In genomic region chr6:18155864-18156396, GRCh38 we compare ENCODE assay signal across 8 cellular contexts. TPM values are rescaled to one million over a fixed set of nuclear protein-coding genes. Genes with fewer than 3 reads are reported as not detected.
DNase-seq lines count a peak whose midpoint lies in the region; ATAC-seq and TF ChIP-seq lines count a peak whose summit lies in the region.

No MANE protein-coding gene starts in this region.

- no peaks in the 10 kb centered on the region for H4K20me1 ChIP-seq in SU-DHL-6 (ENCODE audit: low read depth, low read length)

- peak overlapping the region; percentile 73 for H3K27ac ChIP-seq in SU-DHL-6 (ENCODE audit: low read depth, low read length)
- no peak overlapping the region for H3K27ac ChIP-seq in iPS-18a (ENCODE audit: low read length)

- H3K36me3 ChIP-seq in SU-DHL-6 (ENCODE audit: low read length): peaks cover 8% of the 10 kb centered on the region; the same call in 1 of the 2 replicates
- H3K36me3 ChIP-seq in iPS-18a (ENCODE audit: control insufficient read depth, low read depth, low read length): peaks cover under 1% of the 10 kb centered on the region
- peaks cover 7% of the 10 kb centered on the region for H3K36me3 ChIP-seq in skeletal muscle satellite cell (ENCODE audit: insufficient read depth, low read length)

- ATAC-seq in HG02759 (IDR thresholded peaks at IDR 0.05; ENCODE audit: unreplicated experiment): peak; percentile 38

- DNase-seq in GM13977 (ENCODE audit: low spot score): peak; percentile 63
- DNase-seq in NCI-H1092 (lab: John Stamatoyannopoulos, UW): peak; percentile 53
- DNase-seq in astrocyte of the hippocampus (ENCODE audit: low read depth, low spot score): peak; percentile 69
- DNase-seq in middle frontal gyrus (ENCODE audit: extremely low spot score, low spot score): no peak

- H2AFZ ChIP-seq in SU-DHL-6 (ENCODE audit: low read depth, low read length, severe bottlenecking): peak overlapping the region; percentile 91

- H3K27me3 ChIP-seq in SU-DHL-6 (ENCODE audit: low read length): no peaks in the 10 kb centered on the region
- H3K27me3 ChIP-seq in iPS-18a (ENCODE audit: control insufficient read depth, insufficient read depth, low read length): no peaks in the 10 kb centered on the region
- H3K27me3 ChIP-seq in skeletal muscle satellite cell (ENCODE audit: control insufficient read depth, insufficient read depth, low read length): no peaks in the 10 kb centered on the region

- no peaks in the 10 kb centered on the region for H3K9me2 ChIP-seq in SU-DHL-6 (replicated peaks; ENCODE audit: insufficient read depth, low read length)

- no peaks in the 10 kb centered on the region for H3K9me3 ChIP-seq in SU-DHL-6 (ENCODE audit: insufficient read depth, low read length)
- H3K9me3 ChIP-seq in iPS-18a (ENCODE audit: control insufficient read depth, low read depth, low read length): no peaks in the 10 kb centered on the region
- no peaks in the 10 kb centered on the region for H3K9me3 ChIP-seq in skeletal muscle satellite cell (replicated peaks; ENCODE audit: low read length)

- peak; percentile 26 for TF ChIP-seq CTCF in GM13977 (IDR thresholded peaks at IDR 0.05; ENCODE audit: extremely low read depth, insufficient read depth, missing control alignments)
- TF ChIP-seq CTCF in SU-DHL-6 (IDR thresholded peaks at IDR 0.05; ENCODE audit: insufficient read depth, low read length, poor library complexity, severe bottlenecking): peak; percentile 35

- H3K4me2 ChIP-seq in SU-DHL-6 (ENCODE audit: low read depth, low read length, poor library complexity, severe bottlenecking) (peak overlapping the region; percentile 78), skeletal muscle satellite cell (ENCODE audit: low read length) (peak overlapping the region; percentile 92)

- peaks cover 19% of the 10 kb centered on the region for H3F3A ChIP-seq in SU-DHL-6 (ENCODE audit: insufficient read depth)

- in situ Hi-C loops in GM13977 (cut with MboI; ENCODE audit: low pct_unique_long_range_greater_than_20kb, low sequenced_read_pairs, unreplicated experiment): no loop called here

- H3K79me2 ChIP-seq in SU-DHL-6 (ENCODE audit: insufficient read depth, low read length): peaks cover 5% of the 10 kb centered on the region; the same call in 1 of the 2 replicates

- H3K9ac ChIP-seq in SU-DHL-6 (ENCODE audit: low read length) (peak overlapping the region; percentile 85), iPS-18a (ENCODE audit: low read length) (peak overlapping the region; percentile 50), skeletal muscle satellite cell (ENCODE audit: low read depth, low read length) (peak overlapping the region; percentile 90)

- H3K4me1 ChIP-seq in iPS-18a (ENCODE audit: control insufficient read depth, low read depth, low read length) (peaks cover 19% of the 10 kb centered on the region), skeletal muscle satellite cell (ENCODE audit: control insufficient read depth, insufficient read depth, low read length) (peaks cover 16% of the 10 kb centered on the region)

- H3K4me3 ChIP-seq in SU-DHL-6 (ENCODE audit: insufficient read depth, low read length, poor library complexity, severe bottlenecking) (peak overlapping the region; percentile 83), iPS-18a (ENCODE audit: low read length) (peak overlapping the region; percentile 89), skeletal muscle satellite cell (ENCODE audit: low read length) (peak overlapping the region; percentile 92)

RNA-seq across cellular contexts. Expression of gene KDM1B, which starts 0.7 kb away (rescaled TPM):
- total RNA-seq in skeletal muscle satellite cell (2012; rRNA removed): 20.3 and 22.8 TPM in 2 replicates

RNA-seq across cellular contexts. Expression of gene TPMT, which starts 1.1 kb away (rescaled TPM):
- total RNA-seq in skeletal muscle satellite cell (2012; rRNA removed): 18.8 and 19.5 TPM in 2 replicates

RNA-seq across cellular contexts. Expression of gene NHLRC1, which starts 33.5 kb away (rescaled TPM):
- total RNA-seq in skeletal muscle satellite cell (2012; rRNA removed): 1.8 and 2.4 TPM in 2 replicates
